In the genomic region with DNA sequence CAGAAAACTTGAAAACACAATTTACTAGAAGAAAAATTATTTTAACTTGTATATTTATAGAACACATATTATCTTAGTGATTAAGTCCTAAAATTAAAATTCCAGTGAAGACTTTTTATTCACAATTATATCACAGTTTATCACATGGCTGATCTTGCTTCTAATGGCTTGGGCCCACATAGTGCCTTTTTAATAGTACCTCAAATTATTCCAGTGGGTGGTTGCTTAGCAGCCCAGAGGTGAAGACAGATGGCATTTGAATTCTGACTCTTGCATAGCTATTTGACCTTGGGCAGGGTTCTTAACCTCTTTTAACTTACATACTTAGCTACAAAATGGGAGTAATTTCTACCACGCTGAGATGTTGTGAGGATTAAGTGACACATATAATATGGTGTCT, we compare ENCODE assay signal across 18 cellular contexts.
"Had no signal": no experiment of that assay in that cellular context is flagged by ENCODE, and none has a peak within 500 bp of the region (broad histone marks: within the 10 kb centered on the region; RNA-seq: fewer than 3 reads in every experiment).

No MANE protein-coding gene starts in this region.

- H3K9me3 ChIP-seq: esophagus squamous epithelium, gastrocnemius medialis, heart right ventricle, left lung, lower lobe of right lung, mucosa of descending colon had no signal

- H3K27ac Mint-ChIP-seq: mesothelial cell of epicardium had no signal

- ATAC-seq: gastrocnemius medialis, heart right ventricle, left cardiac atrium, left lung, left ventricle myocardium superior, lower lobe of right lung, mucosa of descending colon had no signal

- H3K4me3 Mint-ChIP-seq: mesothelial cell of epicardium had no signal

- DNase-seq: dermis blood vessel endothelial cell; dorsolateral prefrontal cortex; effector CD4-positive, alpha-beta T cell; effector memory CD4-positive, alpha-beta T cell; esophagus squamous epithelium; foreskin melanocyte; gastrocnemius medialis; glutamatergic neuron; heart right ventricle; hippocampal formation; left cardiac atrium; left lung; left ventricle myocardium superior; lower lobe of right lung; mesenchymal stem cell; mucosa of descending colon had no signal

- H3K9me3 Mint-ChIP-seq: mesothelial cell of epicardium had no signal

- H3K4me3 ChIP-seq: coronary artery, dorsolateral prefrontal cortex, esophagus squamous epithelium, gastrocnemius medialis, heart right ventricle, left lung, lower lobe of right lung, mucosa of descending colon had no signal

- H3K36me3 ChIP-seq: esophagus squamous epithelium, gastrocnemius medialis, heart right ventricle, left lung, lower lobe of right lung had no signal

- H3K4me1 ChIP-seq: esophagus squamous epithelium, gastrocnemius medialis, left lung, lower lobe of right lung had no signal

- H3K27me3 ChIP-seq: dorsolateral prefrontal cortex, esophagus squamous epithelium, gastrocnemius medialis, heart right ventricle, left lung had no signal

- H3K36me3 Mint-ChIP-seq: mesothelial cell of epicardium had no signal

- H3K27ac ChIP-seq: coronary artery, dorsolateral prefrontal cortex, esophagus squamous epithelium, gastrocnemius medialis, heart right ventricle, left lung, lower lobe of right lung had no signal
